In genomic region chr20:35599776-35600120, GRCh38 we compare ENCODE assay signal across 29 cellular contexts.
"Had no signal": no experiment of that assay in that cellular context is flagged by ENCODE, and none has a peak within 500 bp of the region (broad histone marks: within the 10 kb centered on the region; RNA-seq: fewer than 3 reads in every experiment).

No MANE protein-coding gene starts in this region.

- H3K27ac ChIP-seq: colonic mucosa, esophagus muscularis mucosa, foreskin keratinocyte, gastroesophageal sphincter, heart left ventricle, hepatocyte, ovary, psoas muscle, sigmoid colon, stomach, thyroid gland, upper lobe of left lung, vagina had no signal

- FAIRE-seq: endothelial cell of umbilical vein, kidney had no signal

- ATAC-seq: foreskin keratinocyte; gastroesophageal sphincter; heart left ventricle; left lobe of liver; mucosa of descending colon; natural killer cell treated with Interleukin-12 subunit alpha and Interleukin-12 subunit beta and Interleukin-15 and Interleukin-18, amount 100 ng/mL, for 72 hours; psoas muscle; right cardiac atrium; stimulated activated effector memory CD8-positive, alpha-beta T cell treated with anti-CD3 and anti-CD28 coated beads, Interleukin-12 subunit alpha, Interleukin-12 subunit beta, amount 100 ng/mL, for 72 hours had no signal

- H3K27ac Mint-ChIP-seq: dendritic cell treated with granulocyte-macrophage colony-stimulating factor and Interleukin-4, amounts not matched to agents 40 ng/mL and 50 ng/mL, for 4 days; mesothelial cell of epicardium; natural killer cell treated with Interleukin-12 subunit alpha and Interleukin-12 subunit beta and Interleukin-15 and Interleukin-18, amount 100 ng/mL, for 72 hours; stimulated activated effector memory CD8-positive, alpha-beta T cell treated with anti-CD3 and anti-CD28 coated beads, Interleukin-12 subunit alpha, Interleukin-12 subunit beta, amount 100 ng/mL, for 72 hours had no signal

- H2AFZ ChIP-seq: hepatocyte had no signal

- H3K36me3 Mint-ChIP-seq: mesothelial cell of epicardium; naive B cell; natural killer cell treated with Interleukin-12 subunit alpha and Interleukin-12 subunit beta and Interleukin-15 and Interleukin-18, amount 100 ng/mL, for 72 hours; stimulated activated effector memory CD8-positive, alpha-beta T cell treated with anti-CD3 and anti-CD28 coated beads, Interleukin-12 subunit alpha, Interleukin-12 subunit beta, amount 100 ng/mL, for 72 hours had no signal

- H3K9me3 ChIP-seq: colonic mucosa, esophagus muscularis mucosa, gastroesophageal sphincter, heart left ventricle, mucosa of descending colon, ovary, psoas muscle, sigmoid colon, stomach, thyroid gland, upper lobe of left lung, vagina had no signal

- H3K36me3 ChIP-seq: colonic mucosa, esophagus muscularis mucosa, gastroesophageal sphincter, heart left ventricle, ovary, sigmoid colon, thyroid gland, upper lobe of left lung, vagina had no signal

- H3K79me2 ChIP-seq: hepatocyte had no signal

- H3K9me3 Mint-ChIP-seq: dendritic cell treated with granulocyte-macrophage colony-stimulating factor and Interleukin-4, amounts not matched to agents 40 ng/mL and 50 ng/mL, for 4 days; mesothelial cell of epicardium; naive B cell; natural killer cell treated with Interleukin-12 subunit alpha and Interleukin-12 subunit beta and Interleukin-15 and Interleukin-18, amount 100 ng/mL, for 72 hours; stimulated activated effector memory CD8-positive, alpha-beta T cell treated with anti-CD3 and anti-CD28 coated beads, Interleukin-12 subunit alpha, Interleukin-12 subunit beta, amount 100 ng/mL, for 72 hours had no signal

- H3K4me3 ChIP-seq: colonic mucosa, gastroesophageal sphincter, hepatocyte, mucosa of descending colon, ovary, psoas muscle, sigmoid colon, thyroid gland, upper lobe of left lung had no signal

- H3K4me3 Mint-ChIP-seq: dendritic cell treated with granulocyte-macrophage colony-stimulating factor and Interleukin-4, amounts not matched to agents 40 ng/mL and 50 ng/mL, for 4 days; mesothelial cell of epicardium; natural killer cell treated with Interleukin-12 subunit alpha and Interleukin-12 subunit beta and Interleukin-15 and Interleukin-18, amount 100 ng/mL, for 72 hours had no signal

- H3K4me1 ChIP-seq: colonic mucosa, foreskin keratinocyte had no signal

- H3K27me3 ChIP-seq: colonic mucosa, ovary, thyroid gland, vagina had no signal

- DNase-seq: colonic mucosa; effector memory CD4-positive, alpha-beta T cell; foreskin keratinocyte; heart left ventricle; kidney; mesenchymal stem cell; mucosa of descending colon; naive B cell; occipital lobe; ovary; right cardiac atrium; stimulated activated CD4-positive, alpha-beta T cell treated with anti-CD3 and anti-CD28 coated beads, Interleukin-2, amount 100 ng/mL, for 24 hours; stimulated activated CD4-positive, alpha-beta T cell treated with anti-CD3 and anti-CD28 coated beads, Interleukin-4, amount 100 ng/mL, for 24 hours; stimulated activated naive CD4-positive, alpha-beta T cell treated with Interleukin-2 at 50 U/mL for 16 hours; stomach; thyroid gland had no signal
